20 cellular contexts compared by ENCODE assay signal in genomic region chr3:101588626-101589025, GRCh38. TPM values are rescaled to one million over a fixed set of nuclear protein-coding genes. Genes with fewer than 3 reads are reported as not detected.
DNase-seq lines count a peak whose midpoint lies in the region; ATAC-seq and TF ChIP-seq lines count a peak whose summit lies in the region.
"Had no signal": no experiment of that assay in that cellular context is flagged by ENCODE, and none has a peak within 500 bp of the region (broad histone marks: within the 10 kb centered on the region; RNA-seq: fewer than 3 reads in every experiment).

No MANE protein-coding gene starts in this region.

- H3K9me3 Mint-ChIP-seq in activated CD4-positive, alpha-beta T cell treated with anti-CD3 and anti-CD28 coated beads for 36 hours (ENCODE audit: low read depth): no peaks in the 10 kb centered on the region
- H3K9me3 Mint-ChIP-seq in CD4-positive, alpha-beta T cell: no peaks in the 10 kb centered on the region
- no peaks in the 10 kb centered on the region for H3K9me3 Mint-ChIP-seq in activated T-helper 17 cell treated with anti-CD3 and anti-CD28 coated beads, Interleukin-2, amount 50 U/mL, for 72 hours
- no peaks in the 10 kb centered on the region for H3K9me3 Mint-ChIP-seq in naive thymus-derived CD4-positive, alpha-beta T cell
- H3K9me3 Mint-ChIP-seq in progenitor cell of endocrine pancreas (ENCODE audit: low read depth): no peaks in the 10 kb centered on the region
- H3K9me3 Mint-ChIP-seq: GM23338 had no signal

- TF ChIP-seq CTCF in CD4-positive, alpha-beta T cell (IDR thresholded peaks at IDR 0.05): no peak
- no peak for TF ChIP-seq CTCF in progenitor cell of endocrine pancreas (IDR thresholded peaks at IDR 0.05; ENCODE audit: unreplicated experiment)

- no peak overlapping the region for H3K4me3 ChIP-seq in naive thymus-derived CD4-positive, alpha-beta T cell (ENCODE audit: low read length)
- H3K4me3 ChIP-seq: GM23338, PC-9, SJCRH30 had no signal

- H3K4me1 ChIP-seq in naive thymus-derived CD4-positive, alpha-beta T cell (ENCODE audit: control insufficient read depth in 2 of 2, insufficient read depth in 2 of 2, low read length in 2 of 2): no peaks in the 10 kb centered on the region
- H3K4me1 ChIP-seq: BE2C, SJCRH30 had no signal

- H3K27me3 ChIP-seq in CD4-positive, alpha-beta T cell (ENCODE audit: control insufficient read depth, insufficient read depth, low read length): no peaks in the 10 kb centered on the region
- H3K27me3 ChIP-seq in naive thymus-derived CD4-positive, alpha-beta T cell (ENCODE audit: control insufficient read depth in 2 of 2, insufficient read depth in 2 of 2, low read length in 2 of 2): no peaks in the 10 kb centered on the region
- H3K27me3 ChIP-seq: BE2C, SJCRH30 had no signal

- H3K27ac ChIP-seq in CD4-positive, alpha-beta T cell (ENCODE audit: low read depth, low read length): no peak overlapping the region
- no peak overlapping the region for H3K27ac ChIP-seq in naive thymus-derived CD4-positive, alpha-beta T cell (ENCODE audit: low read depth, low read length)
- H3K27ac ChIP-seq: KMS-11, PC-9, SJCRH30 had no signal

- POLR2A ChIA-PET in activated CD4-positive, alpha-beta T cell treated with anti-CD3 and anti-CD28 coated beads for 36 hours (lab: Charles Lee): interaction anchor here (0.5 kb wide), 1 partner anchor 21 kb away, joined by 11 read pairs; no protein-coding TSS in a partner anchor
- POLR2A ChIA-PET in CD4-positive, alpha-beta T cell (lab: Charles Lee): interaction anchor here (0.6 to 1.3 kb wide), 2 partner anchors 15 to 867 kb away, joined by 3 to 5 read pairs; partner anchors contain the start of gene PCNP
- POLR2A ChIA-PET in naive thymus-derived CD4-positive, alpha-beta T cell (lab: Charles Lee): no interaction called here

- H3K4me3 Mint-ChIP-seq in activated CD4-positive, alpha-beta T cell treated with anti-CD3 and anti-CD28 coated beads for 36 hours: no peak overlapping the region
- H3K4me3 Mint-ChIP-seq in CD4-positive, alpha-beta T cell: no peak overlapping the region
- H3K4me3 Mint-ChIP-seq in activated T-helper 17 cell treated with anti-CD3 and anti-CD28 coated beads, Interleukin-2, amount 50 U/mL, for 72 hours: no peak overlapping the region
- H3K4me3 Mint-ChIP-seq in naive thymus-derived CD4-positive, alpha-beta T cell: no peak overlapping the region
- no peak overlapping the region for H3K4me3 Mint-ChIP-seq in progenitor cell of endocrine pancreas (ENCODE audit: low read depth)
- H3K4me3 Mint-ChIP-seq: GM23338 had no signal

- H3K27me3 Mint-ChIP-seq in activated CD4-positive, alpha-beta T cell treated with anti-CD3 and anti-CD28 coated beads for 36 hours: no peaks in the 10 kb centered on the region
- H3K27me3 Mint-ChIP-seq in CD4-positive, alpha-beta T cell: no peaks in the 10 kb centered on the region
- no peaks in the 10 kb centered on the region for H3K27me3 Mint-ChIP-seq in activated T-helper 17 cell treated with anti-CD3 and anti-CD28 coated beads, Interleukin-2, amount 50 U/mL, for 72 hours
- H3K27me3 Mint-ChIP-seq in naive thymus-derived CD4-positive, alpha-beta T cell: no peaks in the 10 kb centered on the region
- no peaks in the 10 kb centered on the region for H3K27me3 Mint-ChIP-seq in progenitor cell of endocrine pancreas

- no peaks in the 10 kb centered on the region for H3K9me3 ChIP-seq in CD4-positive, alpha-beta T cell (ENCODE audit: control insufficient read depth, low read length)
- no peaks in the 10 kb centered on the region for H3K9me3 ChIP-seq in naive thymus-derived CD4-positive, alpha-beta T cell (ENCODE audit: control insufficient read depth in 2 of 3, low read length in 3 of 3)
- H3K9me3 ChIP-seq: BE2C, SJCRH30 had no signal

- CTCF ChIA-PET in activated CD4-positive, alpha-beta T cell treated with anti-CD3 and anti-CD28 coated beads for 36 hours (lab: Charles Lee): interaction anchor here (1.3 to 1.4 kb wide), 3 partner anchors 9 to 86 kb away, joined by 3 read pairs; partner anchors contain the start of gene PCNP
- CTCF ChIA-PET in CD4-positive, alpha-beta T cell (lab: Charles Lee): interaction anchor here (1.0 kb wide), 1 partner anchor 207 kb away, joined by 3 read pairs; no protein-coding TSS in a partner anchor
- CTCF ChIA-PET in naive thymus-derived CD4-positive, alpha-beta T cell (lab: Charles Lee): no interaction called here

- ATAC-seq in activated CD4-positive, alpha-beta T cell treated with anti-CD3 and anti-CD28 coated beads for 36 hours: no peak
- no peak for ATAC-seq in CD4-positive, alpha-beta T cell (ENCODE audit: poor library complexity)
- ATAC-seq in activated T-helper 17 cell treated with anti-CD3 and anti-CD28 coated beads, Interleukin-2, amount 50 U/mL, for 72 hours (replicated peaks): no peak
- no peak for ATAC-seq in naive thymus-derived CD4-positive, alpha-beta T cell
- no peak for ATAC-seq in HG03025 (IDR thresholded peaks at IDR 0.05; ENCODE audit: low FRiP score, unreplicated experiment)
- ATAC-seq: GM23338 had no signal

- H3K27ac Mint-ChIP-seq in activated CD4-positive, alpha-beta T cell treated with anti-CD3 and anti-CD28 coated beads for 36 hours: peak overlapping the region; percentile 3
- peak overlapping the region; percentile 59 for H3K27ac Mint-ChIP-seq in CD4-positive, alpha-beta T cell
- H3K27ac Mint-ChIP-seq in activated T-helper 17 cell treated with anti-CD3 and anti-CD28 coated beads, Interleukin-2, amount 50 U/mL, for 72 hours: peak overlapping the region; percentile 48
- H3K27ac Mint-ChIP-seq in naive thymus-derived CD4-positive, alpha-beta T cell: peak overlapping the region in 5 of 9 donors; percentile 5 to 76 (median 66)
- H3K27ac Mint-ChIP-seq in progenitor cell of endocrine pancreas: no peak overlapping the region
- H3K27ac Mint-ChIP-seq: GM23338 had no signal

- peaks cover 24% of the 10 kb centered on the region for H3K4me1 Mint-ChIP-seq in activated CD4-positive, alpha-beta T cell treated with anti-CD3 and anti-CD28 coated beads for 36 hours
- H3K4me1 Mint-ChIP-seq in CD4-positive, alpha-beta T cell (ENCODE audit: low read depth): peaks cover 56% of the 10 kb centered on the region
- H3K4me1 Mint-ChIP-seq in activated T-helper 17 cell treated with anti-CD3 and anti-CD28 coated beads, Interleukin-2, amount 50 U/mL, for 72 hours: peaks cover 25% of the 10 kb centered on the region
- H3K4me1 Mint-ChIP-seq in naive thymus-derived CD4-positive, alpha-beta T cell: peaks cover 15 to 55% (median 40%) of the 10 kb centered on the region in 7 donors
- H3K4me1 Mint-ChIP-seq in progenitor cell of endocrine pancreas (ENCODE audit: low read depth): no peaks in the 10 kb centered on the region
- H3K4me1 Mint-ChIP-seq: GM23338 had no signal

- intact Hi-C loops in activated CD4-positive, alpha-beta T cell treated with anti-CD3 and anti-CD28 coated beads for 36 hours (cut with DNase I, micrococcal nuclease): no loop called here
- intact Hi-C loops in CD4-positive, alpha-beta T cell (cut with DNase I, micrococcal nuclease): no loop called here
- intact Hi-C loops in naive thymus-derived CD4-positive, alpha-beta T cell (cut with micrococcal nuclease): no loop called here

- DNase-seq in activated CD4-positive, alpha-beta T cell treated with anti-CD3 and anti-CD28 coated beads for 36 hours: no peak
- no peak for DNase-seq in activated CD4-positive, alpha-beta T cell treated with anti-CD3 and anti-CD28 coated beads for 1 hour
- DNase-seq in CD4-positive, alpha-beta T cell: no peak
- no peak for DNase-seq in naive thymus-derived CD4-positive, alpha-beta T cell
- DNase-seq in progenitor cell of endocrine pancreas (ENCODE audit: low spot score, unreplicated experiment): no peak
- no peak for DNase-seq in mesenteric fat pad (ENCODE audit: low spot score)
- DNase-seq: 8988T, BE2C, DND-41, GDM1, NCI-H146, NCI-H2081, NCI-H510A treated with DMSO at 0.1 percent for 48 hours, NCI-H82, PC-9, SJCRH30 had no signal

- peaks cover 11 to 55% (median 11%) of the 10 kb centered on the region in 3 experiments for H3K36me3 ChIP-seq in naive thymus-derived CD4-positive, alpha-beta T cell (ENCODE audit: control insufficient read depth in 2 of 3, insufficient read depth in 3 of 3, low read length in 3 of 3)

- peaks cover 61% of the 10 kb centered on the region for H3K36me3 Mint-ChIP-seq in activated CD4-positive, alpha-beta T cell treated with anti-CD3 and anti-CD28 coated beads for 36 hours (ENCODE audit: low read depth)
- peaks cover 95% of the 10 kb centered on the region for H3K36me3 Mint-ChIP-seq in CD4-positive, alpha-beta T cell (ENCODE audit: low read depth)
- peaks cover 100% of the 10 kb centered on the region for H3K36me3 Mint-ChIP-seq in activated T-helper 17 cell treated with anti-CD3 and anti-CD28 coated beads, Interleukin-2, amount 50 U/mL, for 72 hours (ENCODE audit: low read depth)
- H3K36me3 Mint-ChIP-seq in naive thymus-derived CD4-positive, alpha-beta T cell: peaks cover 4 to 39% (median 33%) of the 10 kb centered on the region in 5 donors
- peaks cover 18% of the 10 kb centered on the region for H3K36me3 Mint-ChIP-seq in progenitor cell of endocrine pancreas (ENCODE audit: insufficient read depth)

RNA-seq across cellular contexts. Expression of gene PCNP, which starts 14.6 kb away (rescaled TPM):
- 100 to 1,000 TPM; 213 to 264 TPM for total RNA-seq in activated CD4-positive, alpha-beta T cell treated with anti-CD3 and anti-CD28 coated beads for 36 hours
- total RNA-seq in CD4-positive, alpha-beta T cell: 100 to 1,000 TPM; 177 to 181 TPM
- 100 to 1,000 TPM; 196 to 205 TPM for total RNA-seq in activated T-helper 17 cell treated with anti-CD3 and anti-CD28 coated beads, Interleukin-2, amount 50 U/mL, for 72 hours
- total RNA-seq in naive thymus-derived CD4-positive, alpha-beta T cell: 100 to 1,000 TPM; 129 to 172 (median 160) TPM
- polyA plus RNA-seq in naive thymus-derived CD4-positive, alpha-beta T cell: 100 to 1,000 TPM in 1 of 2 donors, 10 to 100 TPM in 1; 78.2 to 138 TPM
- total RNA-seq in progenitor cell of endocrine pancreas (154 and 155 TPM in 2 replicates), mesenteric fat pad (101 TPM)

RNA-seq across cellular contexts. Expression of gene TRMT10C, which starts 27.0 kb away (rescaled TPM):
- 10 to 100 TPM; 54.3 to 55.4 TPM for total RNA-seq in activated CD4-positive, alpha-beta T cell treated with anti-CD3 and anti-CD28 coated beads for 36 hours
- total RNA-seq in CD4-positive, alpha-beta T cell: 10 to 100 TPM; 49.4 to 51.2 TPM
- total RNA-seq in activated T-helper 17 cell treated with anti-CD3 and anti-CD28 coated beads, Interleukin-2, amount 50 U/mL, for 72 hours: 10 to 100 TPM; 31.6 to 49.9 TPM
- total RNA-seq in naive thymus-derived CD4-positive, alpha-beta T cell: 10 to 100 TPM; 24.1 to 32.7 (median 27.1) TPM
- polyA plus RNA-seq in naive thymus-derived CD4-positive, alpha-beta T cell: 10 to 100 TPM; 27.6 to 37.3 TPM
- total RNA-seq in progenitor cell of endocrine pancreas: 24.0 and 24.4 TPM in 2 replicates
- 21.2 TPM for total RNA-seq in mesenteric fat pad
